9 cellular contexts compared by ENCODE assay signal in genomic region chr6:42136508-42137191, GRCh38. TPM values are rescaled to one million over a fixed set of nuclear protein-coding genes. Genes with fewer than 3 reads are reported as not detected.
DNase-seq lines count a peak whose midpoint lies in the region; ATAC-seq, FAIRE-seq and TF ChIP-seq lines count a peak whose summit lies in the region.
"Had no signal": no experiment of that assay in that cellular context is flagged by ENCODE, and none has a peak within 500 bp of the region (broad histone marks: within the 10 kb centered on the region; RNA-seq: fewer than 3 reads in every experiment).

No MANE protein-coding gene starts in this region.

- no peaks in the 10 kb centered on the region for H3K36me3 ChIP-seq in kidney (ENCODE audit: control insufficient read depth in 1 of 2, insufficient read depth in 2 of 2, low read length in 2 of 2)

- H3K9me3 Mint-ChIP-seq in activated T-helper 17 cell treated with anti-CD3 and anti-CD28 coated beads, Interleukin-2, amount 50 U/mL, for 72 hours, result no peaks in the 10 kb centered on the region
- no peaks in the 10 kb centered on the region for H3K9me3 Mint-ChIP-seq in stimulated activated naive CD8-positive, alpha-beta T cell treated with anti-CD3 and anti-CD28 coated beads, Interleukin-15, amount 100 ng/mL, for 72 hours
- H3K9me3 Mint-ChIP-seq: activated naive CD4-positive, alpha-beta T cell treated with anti-CD3 and anti-CD28 coated beads, Interleukin-2, amount 50 U/mL, for 24 hours had no signal

- no peak overlapping the region for H3K4me3 ChIP-seq in LNCaP clone FGC (ENCODE audit: low read depth, low read length)
- H3K4me3 ChIP-seq in kidney (ENCODE audit: low read length in 2 of 2), result no peak overlapping the region

- peak overlapping the region; percentile 36 for H3K27ac Mint-ChIP-seq in activated T-helper 17 cell treated with anti-CD3 and anti-CD28 coated beads, Interleukin-2, amount 50 U/mL, for 72 hours
- H3K27ac Mint-ChIP-seq in stimulated activated naive CD8-positive, alpha-beta T cell treated with anti-CD3 and anti-CD28 coated beads, Interleukin-15, amount 100 ng/mL, for 72 hours, result peak overlapping the region; percentile 85 to 93
- H3K27ac Mint-ChIP-seq: activated naive CD4-positive, alpha-beta T cell treated with anti-CD3 and anti-CD28 coated beads, Interleukin-2, amount 50 U/mL, for 24 hours had no signal

- H3K4me1 Mint-ChIP-seq in activated T-helper 17 cell treated with anti-CD3 and anti-CD28 coated beads, Interleukin-2, amount 50 U/mL, for 72 hours, result no peaks in the 10 kb centered on the region
- peaks cover 13% of the 10 kb centered on the region for H3K4me1 Mint-ChIP-seq in stimulated activated naive CD8-positive, alpha-beta T cell treated with anti-CD3 and anti-CD28 coated beads, Interleukin-15, amount 100 ng/mL, for 72 hours

- H3K4me1 ChIP-seq in kidney (ENCODE audit: control insufficient read depth in 1 of 2, insufficient read depth in 1 of 2, low read depth in 1 of 2, low read length in 2 of 2), result peaks cover 12 to 16% of the 10 kb centered on the region in 2 donors

- FAIRE-seq in GM12891 (lab: Jason Lieb, UNC) (peak; percentile 38), kidney (lab: Jason Lieb, UNC) (no peak)

- peak overlapping the region; percentile 22 for H3K4me3 Mint-ChIP-seq in activated T-helper 17 cell treated with anti-CD3 and anti-CD28 coated beads, Interleukin-2, amount 50 U/mL, for 72 hours
- H3K4me3 Mint-ChIP-seq in stimulated activated naive CD8-positive, alpha-beta T cell treated with anti-CD3 and anti-CD28 coated beads, Interleukin-15, amount 100 ng/mL, for 72 hours, result peak overlapping the region; percentile 72 to 83
- H3K4me3 Mint-ChIP-seq: activated naive CD4-positive, alpha-beta T cell treated with anti-CD3 and anti-CD28 coated beads, Interleukin-2, amount 50 U/mL, for 24 hours had no signal

- no peak overlapping the region for H3K9ac ChIP-seq in kidney (ENCODE audit: low read length in 2 of 2)

- intact Hi-C loops in kidney (cut with DNase I), result no loop called here

- no peaks in the 10 kb centered on the region for H3K9me3 ChIP-seq in kidney (ENCODE audit: control insufficient read depth in 1 of 2, low read length in 2 of 2)

- peak; percentile 29; the same call in 1 of the 2 replicates for TF ChIP-seq CTCF in LNCaP clone FGC (IDR thresholded peaks at IDR 0.05; ENCODE audit: control insufficient read depth, extremely low read depth, insufficient read depth)
- TF ChIP-seq CTCF in kidney (IDR thresholded peaks at IDR 0.05; ENCODE audit: borderline replicate concordance, extremely low read depth, insufficient read depth), result no peak

- H3K27ac ChIP-seq in kidney (ENCODE audit: low read depth in 2 of 2, low read length in 2 of 2) (no peak overlapping the region), caudate nucleus (ENCODE audit: low read depth, low read length) (no peak overlapping the region)

- TF ChIP-seq POLR2A in GM12891 (IDR thresholded peaks at IDR 0.05; ENCODE audit: low read depth, low read length), result no peak

- no peaks in the 10 kb centered on the region for H3K36me3 Mint-ChIP-seq in activated T-helper 17 cell treated with anti-CD3 and anti-CD28 coated beads, Interleukin-2, amount 50 U/mL, for 72 hours (ENCODE audit: low read depth)
- H3K36me3 Mint-ChIP-seq: activated naive CD4-positive, alpha-beta T cell treated with anti-CD3 and anti-CD28 coated beads, Interleukin-2, amount 50 U/mL, for 24 hours had no signal

- peak; percentile 72 for DNase-seq in GM12891 (ENCODE audit: insufficient read length, low spot score)
- no peak for DNase-seq in LNCaP clone FGC (ENCODE audit: low read depth)
- peak; percentile 69 for DNase-seq in kidney
- DNase-seq in stimulated activated naive CD8-positive, alpha-beta T cell treated with anti-CD3 and anti-CD28 coated beads, Interleukin-15, amount 100 ng/mL, for 72 hours, result peak; percentile 53 to 64
- DNase-seq in NCI-H748 (lab: John Stamatoyannopoulos, UW; ENCODE audit: unreplicated experiment), result no peak
- DNase-seq in caudate nucleus (lab: John Stamatoyannopoulos, UW), result no peak

- H3K27me3 Mint-ChIP-seq in activated T-helper 17 cell treated with anti-CD3 and anti-CD28 coated beads, Interleukin-2, amount 50 U/mL, for 72 hours, result peaks cover 12% of the 10 kb centered on the region
- peaks cover 21% of the 10 kb centered on the region for H3K27me3 Mint-ChIP-seq in stimulated activated naive CD8-positive, alpha-beta T cell treated with anti-CD3 and anti-CD28 coated beads, Interleukin-15, amount 100 ng/mL, for 72 hours
- H3K27me3 Mint-ChIP-seq: activated naive CD4-positive, alpha-beta T cell treated with anti-CD3 and anti-CD28 coated beads, Interleukin-2, amount 50 U/mL, for 24 hours had no signal

- ATAC-seq in activated T-helper 17 cell treated with anti-CD3 and anti-CD28 coated beads, Interleukin-2, amount 50 U/mL, for 72 hours (replicated peaks), result peak; percentile 83
- peak; percentile 86 for ATAC-seq in stimulated activated naive CD8-positive, alpha-beta T cell treated with anti-CD3 and anti-CD28 coated beads, Interleukin-15, amount 100 ng/mL, for 72 hours
- ATAC-seq in HG03108 (IDR thresholded peaks at IDR 0.05; ENCODE audit: unreplicated experiment), result no peak

TF ChIP-seq in GM12891, 5 proteins besides CTCF, POLR2A, EP300 and RAD21:
- TF ChIP-seq SPI1 (IDR thresholded peaks at IDR 0.05; ENCODE audit: low read depth, low read length), result peak; percentile 27; the same call in 1 of the 2 replicates
- TF ChIP-seq POU2F2 (IDR thresholded peaks at IDR 0.05; ENCODE audit: low read depth, low read length), result no peak

RNA-seq across cellular contexts. Expression of gene C6orf132, which starts 5.8 kb away (rescaled TPM):
- 0.03 TPM for polyA plus RNA-seq in GM12891 (2012; ENCODE audit: low read depth, missing spikeins)
- total RNA-seq in activated T-helper 17 cell treated with anti-CD3 and anti-CD28 coated beads, Interleukin-2, amount 50 U/mL, for 72 hours, result under 1 TPM; 0.22 to 0.29 TPM
- total RNA-seq in kidney, result 42.7 TPM
- 5.6 TPM for polyA plus RNA-seq in kidney (ENCODE audit: insufficient read depth, low read depth, low replicate concordance)

RNA-seq across cellular contexts. Expression of gene GUCA1A, which starts 36.5 kb away (rescaled TPM):
- polyA plus RNA-seq in GM12891 (2012; ENCODE audit: low read depth, missing spikeins), result not detected
- under 1 TPM; 0.22 to 0.61 TPM for total RNA-seq in activated T-helper 17 cell treated with anti-CD3 and anti-CD28 coated beads, Interleukin-2, amount 50 U/mL, for 72 hours
- total RNA-seq in kidney, result not detected
- not detected for polyA plus RNA-seq in kidney (ENCODE audit: insufficient read depth, low read depth, low replicate concordance)

RNA-seq across cellular contexts. Expression of gene GUCA1B, which starts 58.1 kb away (rescaled TPM):
- polyA plus RNA-seq in GM12891 (2012; ENCODE audit: low read depth, missing spikeins), result not detected
- 1 to 10 TPM; 1.1 to 2.4 TPM for total RNA-seq in activated T-helper 17 cell treated with anti-CD3 and anti-CD28 coated beads, Interleukin-2, amount 50 U/mL, for 72 hours
- 0.60 TPM for total RNA-seq in kidney
- polyA plus RNA-seq in kidney (ENCODE audit: insufficient read depth, low read depth, low replicate concordance), result not detected

Comparison
In these comparisons a context has a peak if more than half of its experiments do, and no peak if none do; other contexts are left out.
1. DNase-seq: peak in GM12891 (single experiment), kidney (single experiment) and stimulated activated naive CD8-positive, alpha-beta T cell treated with anti-CD3 and anti-CD28 coated beads, Interleukin-15, amount 100 ng/mL, for 72 hours (2 of 2); none in LNCaP clone FGC (single experiment), NCI-H748 (single experiment) and caudate nucleus (0 of 61).
2. RNA of gene C6orf132, which starts 5.8 kb away (total RNA-seq): 42.7 TPM in kidney (single experiment); 0.22 to 0.29 TPM in activated T-helper 17 cell treated with anti-CD3 and anti-CD28 coated beads, Interleukin-2, amount 50 U/mL, for 72 hours; every median in the first group is over 10 times any median in the second.